Comparison of ENCODE assay signal across 8 cellular contexts in the genomic region with DNA sequence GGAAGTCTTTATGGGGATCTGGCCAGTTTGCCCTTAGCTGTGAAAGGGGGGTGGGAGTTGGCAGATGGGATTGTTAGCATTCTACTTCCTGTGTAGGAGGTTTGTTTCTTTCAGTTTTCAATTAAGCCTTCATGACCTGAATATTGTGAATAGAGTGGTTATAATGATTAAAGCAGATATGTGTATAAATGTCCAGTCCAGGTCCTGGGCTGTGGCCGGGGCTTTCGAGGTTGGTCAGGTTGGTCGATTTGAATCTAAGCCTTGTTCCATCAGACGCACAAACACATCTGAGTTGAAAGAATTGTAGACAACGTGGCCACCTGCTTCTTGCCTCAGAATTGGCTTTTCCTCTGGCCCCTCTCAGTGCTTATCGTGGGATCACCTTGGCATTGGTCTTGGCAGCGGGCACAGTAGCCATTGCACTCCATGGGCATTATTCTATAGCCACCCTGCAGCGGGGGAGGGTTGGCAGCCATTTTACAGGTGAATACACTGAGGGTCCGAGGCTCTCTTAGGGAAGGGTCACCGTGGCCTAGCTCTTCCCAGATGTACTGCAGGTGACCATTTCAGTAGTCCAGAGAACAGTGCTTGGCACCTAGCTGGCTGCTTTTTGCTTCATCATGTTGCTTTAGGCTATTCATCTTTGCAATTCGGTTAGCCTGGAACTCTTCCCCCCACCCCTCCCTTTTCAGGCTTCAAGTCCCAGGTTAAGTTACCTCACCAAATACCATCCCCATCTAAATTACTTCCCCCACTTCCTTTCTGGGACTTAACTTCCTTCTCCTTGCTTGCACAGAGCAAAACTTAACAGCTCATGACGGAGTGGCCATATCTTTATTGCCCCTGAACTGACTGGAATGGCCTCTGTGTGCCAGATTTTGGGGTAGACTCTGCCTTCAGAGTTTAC. TPM values are rescaled to one million over a fixed set of nuclear protein-coding genes. Genes with fewer than 3 reads are reported as not detected.
DNase-seq lines count a peak whose midpoint lies in the region; ATAC-seq, FAIRE-seq and TF ChIP-seq lines count a peak whose summit lies in the region.

No MANE protein-coding gene starts in this region.

- H3K4ac ChIP-seq in mesendoderm (ENCODE audit: low read depth, low read length) = no peak overlapping the region

- no peak overlapping the region for H2BK120ac ChIP-seq in mesendoderm (ENCODE audit: low read depth, low read length)

- TF ChIP-seq CTCF in Loucy (conservative IDR thresholded peaks at IDR 0.05; ENCODE audit: low read length) = no peak
- TF ChIP-seq CTCF in brain (conservative IDR thresholded peaks at IDR 0.05) = no peak

- H3K27me3 ChIP-seq in Loucy (ENCODE audit: insufficient read depth, low read length, poor library complexity, severe bottlenecking) (no peaks in the 10 kb centered on the region), mesendoderm (ENCODE audit: insufficient read depth, low read length, poor library complexity) (no peaks in the 10 kb centered on the region), aorta (ENCODE audit: control insufficient read depth in 1 of 2, insufficient read depth in 2 of 2, low read length in 1 of 2) (no peaks in the 10 kb centered on the region)

- H3F3A ChIP-seq in Loucy (ENCODE audit: low read depth) = no peaks in the 10 kb centered on the region

- no peaks in the 10 kb centered on the region for H3K27me3 Mint-ChIP-seq in activated CD4-positive, alpha-beta T cell treated with anti-CD3 and anti-CD28 coated beads, Interleukin-2, amount 10 ng/mL, durations not matched to agents 7 days and 5 days
- H3K27me3 Mint-ChIP-seq in brain = peaks cover 3% of the 10 kb centered on the region

- no peak for FAIRE-seq in frontal cortex (lab: Jason Lieb, UNC)

- H3K9ac ChIP-seq in Loucy (ENCODE audit: low read depth, low read length, poor library complexity, severe bottlenecking) = peak overlapping the region; percentile 90
- peak overlapping the region; percentile 77 for H3K9ac ChIP-seq in mesendoderm (ENCODE audit: low read length)

- H3K36me3 ChIP-seq in Loucy (ENCODE audit: insufficient read depth, low read length) = peaks cover 14% of the 10 kb centered on the region; the same call in 1 of the 2 replicates
- H3K36me3 ChIP-seq in mesendoderm (ENCODE audit: control insufficient read depth, insufficient read depth, low read length) = peaks cover 2% of the 10 kb centered on the region
- H3K36me3 ChIP-seq in aorta (ENCODE audit: control insufficient read depth in 1 of 2, insufficient read depth in 2 of 2, low read length in 1 of 2) = no peaks in the 10 kb centered on the region

- H3K79me2 ChIP-seq in Loucy (ENCODE audit: insufficient read depth, low read length) = peaks cover 68% of the 10 kb centered on the region
- peaks cover 51% of the 10 kb centered on the region for H3K79me2 ChIP-seq in mesendoderm (ENCODE audit: control insufficient read depth, insufficient read depth, low read length)

- H3K9me3 ChIP-seq in Loucy (ENCODE audit: insufficient read depth, low read depth, low read length) (no peaks in the 10 kb centered on the region), aorta (ENCODE audit: control insufficient read depth, low read length) (no peaks in the 10 kb centered on the region)

- H3K4me1 Mint-ChIP-seq in activated CD4-positive, alpha-beta T cell treated with anti-CD3 and anti-CD28 coated beads, Interleukin-2, amount 10 ng/mL, durations not matched to agents 7 days and 5 days = peaks cover 53% of the 10 kb centered on the region
- H3K4me1 Mint-ChIP-seq in brain = peaks cover 52% of the 10 kb centered on the region

- H4K20me1 ChIP-seq in Loucy (ENCODE audit: insufficient read depth, low read length, poor library complexity, severe bottlenecking) = peaks cover 53% of the 10 kb centered on the region

- H3K4me1 ChIP-seq in Loucy (ENCODE audit: insufficient read depth, low read length, poor library complexity, severe bottlenecking) = peaks cover 55% of the 10 kb centered on the region
- peaks cover 11% of the 10 kb centered on the region for H3K4me1 ChIP-seq in mesendoderm (ENCODE audit: control insufficient read depth, low read depth, low read length)
- no peaks in the 10 kb centered on the region for H3K4me1 ChIP-seq in aorta (ENCODE audit: control insufficient read depth in 1 of 2, insufficient read depth in 2 of 2, low read length in 2 of 2)

- no peak overlapping the region for H4K8ac ChIP-seq in mesendoderm (ENCODE audit: low read depth, low read length)

- intact Hi-C loops in aorta (cut with DNase I) = loop anchor here in 1 of 2 donors (10.0 kb wide), 1 partner anchor 392 kb away; no protein-coding TSS in a partner anchor

- H3K9me2 ChIP-seq in Loucy (replicated peaks; ENCODE audit: low read depth, low read length) = no peaks in the 10 kb centered on the region

- POLR2A ChIA-PET in activated CD4-positive, alpha-beta T cell treated with anti-CD3 and anti-CD28 coated beads, Interleukin-2, amount 10 ng/mL, durations not matched to agents 7 days and 5 days (lab: Charles Lee) = no interaction called here

- H3K56ac ChIP-seq in mesendoderm (ENCODE audit: low read length) = peak overlapping the region; percentile 85

- peaks cover 15% of the 10 kb centered on the region for H3K79me1 ChIP-seq in mesendoderm (ENCODE audit: low read length)

- no peaks in the 10 kb centered on the region for H3K9me3 Mint-ChIP-seq in activated CD4-positive, alpha-beta T cell treated with anti-CD3 and anti-CD28 coated beads, Interleukin-2, amount 10 ng/mL, durations not matched to agents 7 days and 5 days
- no peaks in the 10 kb centered on the region for H3K9me3 Mint-ChIP-seq in brain

- CTCF ChIA-PET in activated CD4-positive, alpha-beta T cell treated with anti-CD3 and anti-CD28 coated beads, Interleukin-2, amount 10 ng/mL, durations not matched to agents 7 days and 5 days (lab: Charles Lee) = interaction anchor here (0.6 to 2.4 kb wide), 5 partner anchors 15 to 333 kb away, joined by 3 to 7 read pairs (median 5); no protein-coding TSS in a partner anchor

- H2BK15ac ChIP-seq in mesendoderm (replicated peaks; ENCODE audit: low read depth) = no peak overlapping the region

- no peak overlapping the region for H4K5ac ChIP-seq in mesendoderm (ENCODE audit: low read length)

- H2AK5ac ChIP-seq in mesendoderm (ENCODE audit: low read length) = no peak overlapping the region

- DNase-seq in activated CD4-positive, alpha-beta T cell treated with anti-CD3 and anti-CD28 coated beads, Interleukin-2, amount 10 ng/mL, durations not matched to agents 7 days and 5 days = no peak
- DNase-seq in activated CD4-positive, alpha-beta T cell treated with anti-CD3 and anti-CD28 coated beads, Interleukin-2, amount 50 U/mL, for 4 hours = no peak
- peak; percentile 71 for DNase-seq in mesendoderm
- peak in 1 of 2 donors; percentile 65 for DNase-seq in aorta
- no peak for DNase-seq in putamen (ENCODE audit: low spot score)
- no peak for DNase-seq in frontal cortex (ENCODE audit: low spot score in 2 of 2)

- H2AFZ ChIP-seq in Loucy (ENCODE audit: low read length) = 0 out of 2 replicates have a peak overlapping the region, but pooled peaks have one; percentile 80

- peak overlapping the region; percentile 29 for H3K23ac ChIP-seq in mesendoderm (ENCODE audit: low read length)

- H3K4me2 ChIP-seq in Loucy (ENCODE audit: low read depth, low read length, poor library complexity, severe bottlenecking) (peak overlapping the region; percentile 91), mesendoderm (ENCODE audit: low read length) (peak overlapping the region; percentile 84)

- no CpG with 5 or more reads among the region's 12 CpGs for WGBS in mesendoderm (ENCODE audit: extremely low coverage, insufficient coverage, low lambda C conversion rate)
- 10 to 19% methylated on average over 12 of the region's 12 CpGs for WGBS in aorta, 2 donors

- H3K18ac ChIP-seq in mesendoderm (ENCODE audit: low read length) = no peak overlapping the region

- H3K27ac ChIP-seq in mesendoderm (ENCODE audit: low read depth, low read length) = no peak overlapping the region
- H3K27ac ChIP-seq in aorta (ENCODE audit: low read depth in 1 of 2, low read length in 2 of 2) = peak overlapping the region in 1 of 2 donors; percentile 53

- no peak overlapping the region for H2BK5ac ChIP-seq in mesendoderm (ENCODE audit: low read length)

- no peak for ATAC-seq in aorta (ENCODE audit: low FRiP score)

- peak overlapping the region; percentile 87 for H3K4me3 ChIP-seq in Loucy (ENCODE audit: low read length, poor library complexity, severe bottlenecking)
- peak overlapping the region; percentile 64 for H3K4me3 ChIP-seq in mesendoderm (ENCODE audit: low read length)
- peak overlapping the region; percentile 46 to 96 for H3K4me3 ChIP-seq in aorta (ENCODE audit: low read length in 2 of 2)

- H3K27ac Mint-ChIP-seq in activated CD4-positive, alpha-beta T cell treated with anti-CD3 and anti-CD28 coated beads, Interleukin-2, amount 10 ng/mL, durations not matched to agents 7 days and 5 days = peak overlapping the region; percentile 94
- peak overlapping the region; percentile 70 to 98 (median 94) for H3K27ac Mint-ChIP-seq in brain

- peaks cover 26% of the 10 kb centered on the region for H3K36me3 Mint-ChIP-seq in activated CD4-positive, alpha-beta T cell treated with anti-CD3 and anti-CD28 coated beads, Interleukin-2, amount 10 ng/mL, durations not matched to agents 7 days and 5 days (ENCODE audit: low read depth)
- peaks cover 31% of the 10 kb centered on the region for H3K36me3 Mint-ChIP-seq in brain

- H3K4me3 Mint-ChIP-seq in activated CD4-positive, alpha-beta T cell treated with anti-CD3 and anti-CD28 coated beads, Interleukin-2, amount 10 ng/mL, durations not matched to agents 7 days and 5 days = peak overlapping the region; percentile 95
- peak overlapping the region; percentile 96 to 100 (median 98) for H3K4me3 Mint-ChIP-seq in brain

RNA-seq across cellular contexts. Expression of a gene that starts 1.1 kb away (rescaled TPM):
- total RNA-seq in activated CD4-positive, alpha-beta T cell treated with anti-CD3 and anti-CD28 coated beads, Interleukin-2, amount 10 ng/mL, durations not matched to agents 7 days and 5 days = 10 to 100 TPM; 55.8 to 59.5 TPM
- polyA plus RNA-seq in brain (ENCODE audit: insufficient read depth, low read depth, low replicate concordance) = 82.0 TPM
- 60.4 TPM for polyA plus RNA-seq in mesendoderm (2013, experiment 1 of 2)
- polyA plus RNA-seq in mesendoderm (2013, experiment 2 of 2) = 60.4 TPM
- total RNA-seq in aorta = 10 to 100 TPM; 46.8 to 70.6 TPM
- 10 to 100 TPM; 32.1 to 38.4 TPM for polyA plus RNA-seq in aorta
- total RNA-seq in frontal cortex = 31.0 TPM

RNA-seq across cellular contexts. Expression of a gene that starts 21.9 kb away (rescaled TPM):
- total RNA-seq in activated CD4-positive, alpha-beta T cell treated with anti-CD3 and anti-CD28 coated beads, Interleukin-2, amount 10 ng/mL, durations not matched to agents 7 days and 5 days = 1 to 10 TPM; 7.4 to 8.2 TPM
- polyA plus RNA-seq in brain (ENCODE audit: insufficient read depth, low read depth, low replicate concordance) = 16.6 TPM
- polyA plus RNA-seq in mesendoderm (2013, experiment 1 of 2) = 10.0 TPM
- polyA plus RNA-seq in mesendoderm (2013, experiment 2 of 2) = 9.6 TPM
- 1 to 10 TPM; 4.8 to 5.8 TPM for total RNA-seq in aorta
- 1 to 10 TPM; 2.9 to 3.9 TPM for polyA plus RNA-seq in aorta
- total RNA-seq in frontal cortex = 2.0 TPM

RNA-seq across cellular contexts. Expression of a gene that starts 45.5 kb away (rescaled TPM):
- total RNA-seq in activated CD4-positive, alpha-beta T cell treated with anti-CD3 and anti-CD28 coated beads, Interleukin-2, amount 10 ng/mL, durations not matched to agents 7 days and 5 days = under 1 TPM in 1 of 2 experiments, not detected in 1; 0.15 TPM
- polyA plus RNA-seq in brain (ENCODE audit: insufficient read depth, low read depth, low replicate concordance) (6.0 TPM), aorta (1 to 10 TPM; 7.8 to 8.3 TPM)
- polyA plus RNA-seq in mesendoderm (2013, experiment 1 of 2) = 23.6 TPM
- 20.7 TPM for polyA plus RNA-seq in mesendoderm (2013, experiment 2 of 2)
- total RNA-seq in aorta (10 to 100 TPM; 10.4 to 44.7 TPM), frontal cortex (not detected)

Comparison
In these comparisons a context has a peak if more than half of its experiments do, and no peak if none do; other contexts are left out.
1. RNA of a gene that starts 45.5 kb away (total RNA-seq): 10.4 to 44.7 TPM in aorta; 0.15 TPM in activated CD4-positive, alpha-beta T cell treated with anti-CD3 and anti-CD28 coated beads, Interleukin-2, amount 10 ng/mL, durations not matched to agents 7 days and 5 days and not detected in frontal cortex (single experiment); every median in the first group is over 4 times any median in the second.
2. Peak in every context shown above with its lines, with median percentiles within 50 percentile points of each other: H3K4me3 ChIP-seq.